8 cellular contexts compared by ENCODE assay signal in the genomic region with DNA sequence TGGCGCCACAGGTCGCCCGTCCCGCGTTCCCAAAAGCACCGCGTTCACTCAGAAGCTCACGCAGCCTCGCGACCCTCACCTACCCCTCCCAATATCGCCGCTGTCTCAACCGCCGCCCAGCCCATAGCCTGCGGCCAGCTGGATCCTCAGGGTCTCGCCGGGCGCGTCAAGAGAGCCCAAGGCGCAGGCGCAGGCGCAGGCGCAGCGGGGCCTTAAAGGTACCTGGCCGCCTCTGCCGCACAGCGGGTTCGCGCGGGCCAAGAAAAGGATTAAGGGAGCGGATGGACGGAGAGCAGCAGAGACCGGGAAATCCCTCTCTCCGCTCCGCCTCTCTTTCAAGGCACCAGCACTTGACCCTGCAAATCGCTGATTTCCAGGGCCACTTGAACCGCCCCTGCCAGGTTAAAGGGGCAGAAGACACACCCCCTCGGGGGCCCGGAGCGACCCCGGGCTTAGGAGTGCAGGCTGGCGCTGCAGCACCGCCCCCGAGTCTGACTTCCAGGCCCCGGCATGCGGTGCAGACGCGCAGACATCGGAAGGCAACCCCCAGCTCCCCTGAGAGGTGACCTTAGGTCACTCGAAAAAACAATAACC. TPM values are rescaled to one million over a fixed set of nuclear protein-coding genes. Genes with fewer than 3 reads are reported as not detected.
DNase-seq lines count a peak whose midpoint lies in the region; ATAC-seq and TF ChIP-seq lines count a peak whose summit lies in the region.

A gene with protein sequence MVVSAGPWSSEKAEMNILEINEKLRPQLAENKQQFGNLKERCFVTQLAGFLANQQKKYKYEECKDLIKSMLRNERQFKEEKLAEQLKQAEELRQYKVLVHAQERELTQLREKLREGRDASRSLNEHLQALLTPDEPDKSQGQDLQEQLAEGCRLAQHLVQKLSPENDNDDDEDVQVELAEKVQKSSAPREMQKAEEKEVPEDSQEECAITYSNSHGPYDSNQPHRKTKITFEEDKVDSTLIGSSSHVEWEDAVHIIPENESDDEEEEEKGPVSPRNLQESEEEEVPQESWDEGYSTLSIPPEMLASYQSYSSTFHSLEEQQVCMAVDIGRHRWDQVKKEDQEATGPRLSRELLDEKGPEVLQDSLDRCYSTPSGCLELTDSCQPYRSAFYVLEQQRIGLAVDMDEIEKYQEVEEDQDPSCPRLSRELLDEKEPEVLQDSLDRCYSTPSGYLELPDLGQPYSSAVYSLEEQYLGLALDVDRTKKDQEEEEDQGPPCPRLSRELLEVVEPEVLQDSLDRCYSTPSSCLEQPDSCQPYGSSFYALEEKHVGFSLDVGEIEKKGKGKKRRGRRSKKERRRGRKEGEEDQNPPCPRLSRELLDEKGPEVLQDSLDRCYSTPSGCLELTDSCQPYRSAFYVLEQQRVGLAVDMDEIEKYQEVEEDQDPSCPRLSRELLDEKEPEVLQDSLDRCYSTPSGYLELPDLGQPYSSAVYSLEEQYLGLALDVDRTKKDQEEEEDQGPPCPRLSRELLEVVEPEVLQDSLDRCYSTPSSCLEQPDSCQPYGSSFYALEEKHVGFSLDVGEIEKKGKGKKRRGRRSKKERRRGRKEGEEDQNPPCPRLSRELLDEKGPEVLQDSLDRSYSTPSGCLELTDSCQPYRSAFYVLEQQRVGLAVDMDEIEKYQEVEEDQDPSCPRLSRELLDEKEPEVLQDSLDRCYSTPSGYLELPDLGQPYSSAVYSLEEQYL (N-terminal part only) (minus strand): TSS at position 168 of the 594 bp plus-strand sequence. CDS start 20,331 bp downstream, outside the sequence.

- DNase-seq in AG09309 (ENCODE audit: low read depth) (no peak), NCI-H460 (ENCODE audit: extremely low read depth, low read depth) (peak; percentile 71), dedifferentiated amniotic fluid mesenchymal stem cell (ENCODE audit: extremely low spot score) (peak; percentile 19)
- peak; percentile 94 for DNase-seq in activated CD4-positive, alpha-beta T cell treated with anti-CD3 and anti-CD28 coated beads, Interleukin-2, amount 10 ng/mL, durations not matched to agents 24 days and 14 days
- peak; percentile 69 for DNase-seq in stimulated activated CD4-positive, alpha-beta T cell treated with anti-CD3 and anti-CD28 coated beads, Interleukin-2, amount 100 ng/mL, for 4 hours (ENCODE audit: low read depth)

- H3K27me3 ChIP-seq in liver (ENCODE audit: control insufficient read depth in 4 of 4, insufficient read depth in 4 of 4, low read length in 3 of 4), result peaks cover 0 to 2% (median 0%) of the 10 kb centered on the region in 4 donors

- peaks cover 43% of the 10 kb centered on the region for H3K27me3 Mint-ChIP-seq in activated CD4-positive, alpha-beta T cell treated with anti-CD3 and anti-CD28 coated beads, Interleukin-2, amount 10 ng/mL, durations not matched to agents 24 days and 14 days

- H3K9ac ChIP-seq in liver (ENCODE audit: low read depth in 1 of 2, low read length in 2 of 2), result peak within 1 kb of the TSS in 1 of 2 donors; percentile 54

- no peaks in the 10 kb centered on the region for H3K36me3 ChIP-seq in liver (ENCODE audit: control insufficient read depth in 4 of 4, insufficient read depth in 3 of 4, low read depth in 1 of 4, low read length in 3 of 4)

- TF ChIP-seq CTCF in AG09309 (IDR thresholded peaks at IDR 0.05; ENCODE audit: control insufficient read depth, insufficient read depth, low read depth, low read length, missing control alignments) (no peak), liver (IDR thresholded peaks at IDR 0.05; ENCODE audit: low read depth, low read length, missing input control) (no peak)

- H3K27ac Mint-ChIP-seq in activated CD4-positive, alpha-beta T cell treated with anti-CD3 and anti-CD28 coated beads, Interleukin-2, amount 10 ng/mL, durations not matched to agents 24 days and 14 days, result peak within 1 kb of the TSS; percentile 80

- peak in 1 of 2 donors; percentile 11 for TF ChIP-seq RAD21 in liver (IDR thresholded peaks at IDR 0.05)

- H3K9me3 ChIP-seq in liver (ENCODE audit: control insufficient read depth in 4 of 4, low read length in 3 of 4), result peaks cover 0 to 1% (median 0%) of the 10 kb centered on the region in 4 donors

- peaks cover 14% of the 10 kb centered on the region for H3K36me3 Mint-ChIP-seq in activated CD4-positive, alpha-beta T cell treated with anti-CD3 and anti-CD28 coated beads, Interleukin-2, amount 10 ng/mL, durations not matched to agents 24 days and 14 days (ENCODE audit: low read depth)

- H3K4me1 Mint-ChIP-seq in activated CD4-positive, alpha-beta T cell treated with anti-CD3 and anti-CD28 coated beads, Interleukin-2, amount 10 ng/mL, durations not matched to agents 24 days and 14 days, result peaks cover 9% of the 10 kb centered on the region

- H3K4me1 ChIP-seq in liver (ENCODE audit: control insufficient read depth in 4 of 4, insufficient read depth in 4 of 4, low read length in 3 of 4), result peaks cover 0 to 9% (median 5%) of the 10 kb centered on the region in 4 donors

- peak; percentile 95 for ATAC-seq in GM19025 (IDR thresholded peaks at IDR 0.05; ENCODE audit: low read depth, unreplicated experiment)
- ATAC-seq in HG03280 (IDR thresholded peaks at IDR 0.05; ENCODE audit: unreplicated experiment), result peak; percentile 95

- H3K4me3 ChIP-seq in AG09309 (ENCODE audit: control insufficient read depth, low read depth, low read length), result peak within 1 kb of the TSS; percentile 71
- H3K4me3 ChIP-seq in liver (ENCODE audit: low read depth in 1 of 3, low read length in 3 of 3), result peak within 1 kb of the TSS; percentile 63 to 73 (median 65)

- WGBS in liver, result 1% methylated on average over 50 of the region's 50 CpGs

- peak within 1 kb of the TSS; percentile 93 for H3K4me3 Mint-ChIP-seq in activated CD4-positive, alpha-beta T cell treated with anti-CD3 and anti-CD28 coated beads, Interleukin-2, amount 10 ng/mL, durations not matched to agents 24 days and 14 days

- H3K27ac ChIP-seq in liver (ENCODE audit: low read depth in 1 of 2, low read length in 2 of 2), result peak within 1 kb of the TSS; percentile 61 to 63

- peaks cover 16% of the 10 kb centered on the region for H3K9me3 Mint-ChIP-seq in activated CD4-positive, alpha-beta T cell treated with anti-CD3 and anti-CD28 coated beads, Interleukin-2, amount 10 ng/mL, durations not matched to agents 24 days and 14 days

- intact Hi-C loops in activated CD4-positive, alpha-beta T cell treated with anti-CD3 and anti-CD28 coated beads, Interleukin-2, amount 10 ng/mL, durations not matched to agents 24 days and 14 days (cut with micrococcal nuclease), result no loop called here

TF ChIP-seq in liver, 16 proteins besides CTCF, POLR2A, EP300 and RAD21 (continues in another document):
- TF ChIP-seq RXRA (IDR thresholded peaks at IDR 0.05), result peak in 1 of 2 donors; percentile 6
- no peak for TF ChIP-seq FOXA2 (IDR thresholded peaks at IDR 0.05)
- TF ChIP-seq NR2F2 (IDR thresholded peaks at IDR 0.05), result no peak
- TF ChIP-seq, protein P1, sequence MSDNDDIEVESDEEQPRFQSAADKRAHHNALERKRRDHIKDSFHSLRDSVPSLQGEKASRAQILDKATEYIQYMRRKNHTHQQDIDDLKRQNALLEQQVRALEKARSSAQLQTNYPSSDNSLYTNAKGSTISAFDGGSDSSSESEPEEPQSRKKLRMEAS (IDR thresholded peaks at IDR 0.05), result no peak
- no peak for TF ChIP-seq FOXA1 (IDR thresholded peaks at IDR 0.05)
- TF ChIP-seq, protein P2, sequence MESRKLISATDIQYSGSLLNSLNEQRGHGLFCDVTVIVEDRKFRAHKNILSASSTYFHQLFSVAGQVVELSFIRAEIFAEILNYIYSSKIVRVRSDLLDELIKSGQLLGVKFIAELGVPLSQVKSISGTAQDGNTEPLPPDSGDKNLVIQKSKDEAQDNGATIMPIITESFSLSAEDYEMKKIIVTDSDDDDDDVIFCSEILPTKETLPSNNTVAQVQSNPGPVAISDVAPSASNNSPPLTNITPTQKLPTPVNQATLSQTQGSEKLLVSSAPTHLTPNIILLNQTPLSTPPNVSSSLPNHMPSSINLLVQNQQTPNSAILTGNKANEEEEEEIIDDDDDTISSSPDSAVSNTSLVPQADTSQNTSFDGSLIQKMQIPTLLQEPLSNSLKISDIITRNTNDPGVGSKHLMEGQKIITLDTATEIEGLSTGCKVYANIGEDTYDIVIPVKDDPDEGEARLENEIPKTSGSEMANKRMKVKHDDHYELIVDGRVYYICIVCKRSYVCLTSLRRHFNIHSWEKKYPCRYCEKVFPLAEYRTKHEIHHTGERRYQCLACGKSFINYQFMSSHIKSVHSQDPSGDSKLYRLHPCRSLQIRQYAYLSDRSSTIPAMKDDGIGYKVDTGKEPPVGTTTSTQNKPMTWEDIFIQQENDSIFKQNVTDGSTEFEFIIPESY (IDR thresholded peaks at IDR 0.05), result no peak
- TF ChIP-seq, protein P3, sequence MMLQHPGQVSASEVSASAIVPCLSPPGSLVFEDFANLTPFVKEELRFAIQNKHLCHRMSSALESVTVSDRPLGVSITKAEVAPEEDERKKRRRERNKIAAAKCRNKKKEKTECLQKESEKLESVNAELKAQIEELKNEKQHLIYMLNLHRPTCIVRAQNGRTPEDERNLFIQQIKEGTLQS (IDR thresholded peaks at IDR 0.05), result no peak
- TF ChIP-seq TAF1 (conservative IDR thresholded peaks at IDR 0.05), result no peak
- no peak for TF ChIP-seq HNF4A (conservative IDR thresholded peaks at IDR 0.05)

RNA-seq across cellular contexts. Expression of the gene that starts here (rescaled TPM):
- 2.5 and 2.8 TPM in 2 replicates for total RNA-seq in NCI-H460 (2014; rRNA removed; shearing (Covaris generic))
- 3.8 and 5.5 TPM in 2 replicates for polyA plus RNA-seq in NCI-H460 (2014; cell fraction: nucleus; rRNA removed)
- total RNA-seq in activated CD4-positive, alpha-beta T cell treated with anti-CD3 and anti-CD28 coated beads, Interleukin-2, amount 10 ng/mL, durations not matched to agents 24 days and 14 days, result 0.63 and 1.1 TPM in 2 replicates
- 1 to 10 TPM in 1 of 2 donors, under 1 TPM in 1; 0.98 to 8.2 TPM for total RNA-seq in liver
- polyA plus RNA-seq in liver, result 1 to 10 TPM; 1.6 to 2.4 TPM
